Comparison of ENCODE assay signal across 10 cellular contexts in genomic region chr1:167899253-167899681, GRCh38. TPM values are rescaled to one million over a fixed set of nuclear protein-coding genes. Genes with fewer than 3 reads are reported as not detected.
DNase-seq lines count a peak whose midpoint lies in the region; ATAC-seq and TF ChIP-seq lines count a peak whose summit lies in the region.
"Had no signal": no experiment of that assay in that cellular context is flagged by ENCODE, and none has a peak within 500 bp of the region (broad histone marks: within the 10 kb centered on the region; RNA-seq: fewer than 3 reads in every experiment).

No MANE protein-coding gene starts in this region.

- H3K79me2 ChIP-seq in MM.1S (ENCODE audit: low read length), result no peaks in the 10 kb centered on the region

- H3K27me3 ChIP-seq in left ventricle myocardium inferior (ENCODE audit: low read depth), result no peaks in the 10 kb centered on the region
- H3K27me3 ChIP-seq in MM.1S (replicated peaks; ENCODE audit: insufficient read depth, low read length), result no peaks in the 10 kb centered on the region

- intact Hi-C loops in left ventricle myocardium inferior (cut with micrococcal nuclease), result no loop called here

- no peaks in the 10 kb centered on the region for H4K20me1 ChIP-seq in MM.1S (ENCODE audit: insufficient read depth, low read length)

- H3K4me2 ChIP-seq in MM.1S (ENCODE audit: low read depth, low read length), result no peak overlapping the region

- H2AFZ ChIP-seq in MM.1S (ENCODE audit: low read length), result no peak overlapping the region

- H3K9ac ChIP-seq in MM.1S (ENCODE audit: low read length), result no peak overlapping the region

- peak; percentile 88 for ATAC-seq in HG03354 (IDR thresholded peaks at IDR 0.05; ENCODE audit: poor library complexity, severe bottlenecking, unreplicated experiment)

- DNase-seq in GM12865 (ENCODE audit: low read depth) (peak; percentile 60), GM20000 (ENCODE audit: low spot score) (peak; percentile 40), left ventricle myocardium inferior (peak; percentile 38), activated gamma-delta T cell (lab: John Stamatoyannopoulos, UW) (no peak), MM.1S (no peak), medulla oblongata (ENCODE audit: extremely low spot score) (no peak)
- DNase-seq in stimulated activated CD4-positive, alpha-beta T cell treated with anti-CD3 and anti-CD28 coated beads, Interleukin-12 subunit alpha, Interleukin-12 subunit beta, amount 100 ng/mL, for 4 hours, result no peak
- DNase-seq: NCI-H345, WERI-Rb-1 had no signal

- H3K27ac ChIP-seq in left ventricle myocardium inferior (replicated peaks) (no peak overlapping the region), MM.1S (ENCODE audit: low read length) (no peak overlapping the region)
- H3K27ac ChIP-seq: WERI-Rb-1 had no signal

- TF ChIP-seq CTCF in GM12865 (IDR thresholded peaks at IDR 0.05; ENCODE audit: insufficient read depth, low read depth, low read length, missing control alignments), result no peak
- no peak for TF ChIP-seq CTCF in GM20000 (IDR thresholded peaks at IDR 0.05; ENCODE audit: extremely low read depth, missing control alignments)
- no peak for TF ChIP-seq CTCF in left ventricle myocardium inferior (IDR thresholded peaks at IDR 0.05; ENCODE audit: borderline replicate concordance)
- no peak for TF ChIP-seq CTCF in MM.1S (IDR thresholded peaks at IDR 0.05; ENCODE audit: low read length)

- H3K36me3 ChIP-seq in left ventricle myocardium inferior (no peaks in the 10 kb centered on the region), MM.1S (replicated peaks; ENCODE audit: insufficient read depth, low read length) (no peaks in the 10 kb centered on the region)
- H3K36me3 ChIP-seq: WERI-Rb-1 had no signal

- no peaks in the 10 kb centered on the region for H3F3A ChIP-seq in MM.1S (ENCODE audit: insufficient read depth, low read length)

- H3K4me3 ChIP-seq in GM12865 (ENCODE audit: low read depth, low read length) (no peak overlapping the region), left ventricle myocardium inferior (no peak overlapping the region), MM.1S (ENCODE audit: low read length) (no peak overlapping the region)

- H3K9me2 ChIP-seq in MM.1S (replicated peaks; ENCODE audit: insufficient read depth, low read length), result no peaks in the 10 kb centered on the region

- H3K4me1 ChIP-seq in left ventricle myocardium inferior (peaks cover 7% of the 10 kb centered on the region), MM.1S (ENCODE audit: low read length) (no peaks in the 10 kb centered on the region)

- H3K9me3 ChIP-seq in left ventricle myocardium inferior (replicated peaks) (no peaks in the 10 kb centered on the region), MM.1S (replicated peaks; ENCODE audit: insufficient read depth, low read length) (no peaks in the 10 kb centered on the region)

RNA-seq across cellular contexts. Expression of gene ADCY10, which starts 14.7 kb away (rescaled TPM):
- 0.22 TPM for total RNA-seq in left ventricle myocardium inferior

RNA-seq across cellular contexts. Expression of gene DCAF6, which starts 37.2 kb away (rescaled TPM):
- 196 TPM for total RNA-seq in left ventricle myocardium inferior

RNA-seq across cellular contexts. Expression of gene MPC2, which starts 37.6 kb away (rescaled TPM):
- total RNA-seq in left ventricle myocardium inferior, result 267 TPM

Comparison
In these comparisons a context has a peak if more than half of its experiments do, and no peak if none do; other contexts are left out.
1. DNase-seq: peak in GM12865 (single experiment), GM20000 (single experiment) and left ventricle myocardium inferior (single experiment); none in activated gamma-delta T cell (single experiment), stimulated activated CD4-positive, alpha-beta T cell treated with anti-CD3 and anti-CD28 coated beads, Interleukin-12 subunit alpha, Interleukin-12 subunit beta, amount 100 ng/mL, for 4 hours (single experiment), MM.1S (single experiment) and medulla oblongata (single experiment).